In the genomic region with DNA sequence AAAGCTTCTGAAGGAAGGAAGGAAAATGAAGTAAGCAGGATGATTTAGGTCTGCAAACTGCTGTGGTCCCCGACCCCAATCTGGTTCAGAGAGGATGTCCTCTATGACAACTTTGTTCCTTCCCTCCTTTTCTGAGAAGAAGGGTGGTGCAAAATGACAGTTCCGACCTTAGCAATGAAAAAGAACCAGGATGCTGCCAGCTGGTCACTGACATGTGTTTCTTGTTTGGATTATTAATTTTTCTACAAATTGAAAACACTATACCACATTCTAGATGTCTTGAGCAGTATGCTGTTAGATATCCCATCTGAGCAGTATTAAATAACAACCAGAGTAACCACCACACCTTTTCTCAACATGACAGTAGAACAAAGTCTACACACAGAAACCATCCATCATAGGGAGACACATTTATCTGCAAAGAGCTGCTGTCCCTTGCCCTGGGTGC, we compare ENCODE assay signal across 1 cellular context.
TF ChIP-seq lines count a peak whose summit lies in the region.

No MANE protein-coding gene starts in this region.

TF ChIP-seq in IMR-90, 13 proteins besides CTCF, POLR2A, EP300 and RAD21:
- no peak for TF ChIP-seq RFX5 (IDR thresholded peaks at IDR 0.05; ENCODE audit: low read depth, low read length)
- TF ChIP-seq MAZ (IDR thresholded peaks at IDR 0.05; ENCODE audit: borderline replicate concordance, low read depth, low read length) = no peak
- TF ChIP-seq CHD1 (IDR thresholded peaks at IDR 0.05; ENCODE audit: low read depth, low read length) = no peak
- TF ChIP-seq, protein P1, sequence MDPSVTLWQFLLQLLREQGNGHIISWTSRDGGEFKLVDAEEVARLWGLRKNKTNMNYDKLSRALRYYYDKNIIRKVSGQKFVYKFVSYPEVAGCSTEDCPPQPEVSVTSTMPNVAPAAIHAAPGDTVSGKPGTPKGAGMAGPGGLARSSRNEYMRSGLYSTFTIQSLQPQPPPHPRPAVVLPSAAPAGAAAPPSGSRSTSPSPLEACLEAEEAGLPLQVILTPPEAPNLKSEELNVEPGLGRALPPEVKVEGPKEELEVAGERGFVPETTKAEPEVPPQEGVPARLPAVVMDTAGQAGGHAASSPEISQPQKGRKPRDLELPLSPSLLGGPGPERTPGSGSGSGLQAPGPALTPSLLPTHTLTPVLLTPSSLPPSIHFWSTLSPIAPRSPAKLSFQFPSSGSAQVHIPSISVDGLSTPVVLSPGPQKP (IDR thresholded peaks at IDR 0.05; ENCODE audit: borderline replicate concordance, low read depth, low read length) = no peak
- TF ChIP-seq, protein P2, sequence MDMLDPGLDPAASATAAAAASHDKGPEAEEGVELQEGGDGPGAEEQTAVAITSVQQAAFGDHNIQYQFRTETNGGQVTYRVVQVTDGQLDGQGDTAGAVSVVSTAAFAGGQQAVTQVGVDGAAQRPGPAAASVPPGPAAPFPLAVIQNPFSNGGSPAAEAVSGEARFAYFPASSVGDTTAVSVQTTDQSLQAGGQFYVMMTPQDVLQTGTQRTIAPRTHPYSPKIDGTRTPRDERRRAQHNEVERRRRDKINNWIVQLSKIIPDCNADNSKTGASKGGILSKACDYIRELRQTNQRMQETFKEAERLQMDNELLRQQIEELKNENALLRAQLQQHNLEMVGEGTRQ (IDR thresholded peaks at IDR 0.05; ENCODE audit: low read depth, low read length) = no peak
- no peak for TF ChIP-seq SMC3 (IDR thresholded peaks at IDR 0.05; ENCODE audit: low read depth, low read length)
- TF ChIP-seq NFE2L2 (IDR thresholded peaks at IDR 0.05; ENCODE audit: low read depth, low read length) = no peak
- TF ChIP-seq FOS (IDR thresholded peaks at IDR 0.05; ENCODE audit: low read depth, low read length) = no peak
- TF ChIP-seq MXI1 (IDR thresholded peaks at IDR 0.05; ENCODE audit: borderline replicate concordance, low read depth, low read length) = no peak
- no peak for TF ChIP-seq MAFK (IDR thresholded peaks at IDR 0.05; ENCODE audit: low read depth, low read length)
- no peak for TF ChIP-seq CEBPB (IDR thresholded peaks at IDR 0.05; ENCODE audit: low read depth, low read length)
- TF ChIP-seq BHLHE40 (IDR thresholded peaks at IDR 0.05; ENCODE audit: low read depth, low read length) = no peak
- TF ChIP-seq RCOR1 (IDR thresholded peaks at IDR 0.05; ENCODE audit: insufficient replicate concordance, low read length) = no peak
